ENCODE assay signal across 29 cellular contexts in genomic region chr2:208360259-208361076, GRCh38. TPM values are rescaled to one million over a fixed set of nuclear protein-coding genes. Genes with fewer than 3 reads are reported as not detected.
A peak's percentile ranks its signal among the peaks of the same experiment; 100 is the strongest.
DNase-seq lines count a peak whose midpoint lies in the region; ATAC-seq and TF ChIP-seq lines count a peak whose summit lies in the region.
"Had no signal": no experiment of that assay in that cellular context is flagged by ENCODE, and none has a peak within 500 bp of the region (broad histone marks: within the 10 kb centered on the region; RNA-seq: fewer than 3 reads in every experiment).

No MANE protein-coding gene starts in this region.

- ATAC-seq in GM23338 (peak; percentile 38), gastroesophageal sphincter (peak; percentile 19), sciatic nerve (peak; percentile 38)

- no peak for TF ChIP-seq EP300 in gastroesophageal sphincter (IDR thresholded peaks at IDR 0.05)

- peaks cover 2% of the 10 kb centered on the region for H3K4me1 Mint-ChIP-seq in activated naive CD4-positive, alpha-beta T cell treated with anti-CD3 and anti-CD28 coated beads for 36 hours (ENCODE audit: low read depth)
- H3K4me1 Mint-ChIP-seq in GM23338 = peaks cover 18% of the 10 kb centered on the region

- H3K79me2 ChIP-seq in GM23338 (replicated peaks; ENCODE audit: insufficient read depth) = no peaks in the 10 kb centered on the region

- CTCF ChIA-PET in activated naive CD4-positive, alpha-beta T cell treated with anti-CD3 and anti-CD28 coated beads for 36 hours (lab: Charles Lee) = interaction anchor here (1.4 kb wide), 1 partner anchor 13 kb away, joined by 4 read pairs; no protein-coding TSS in a partner anchor

- intact Hi-C loops in activated naive CD4-positive, alpha-beta T cell treated with anti-CD3 and anti-CD28 coated beads for 36 hours (cut with micrococcal nuclease) = no loop called here
- intact Hi-C loops in sciatic nerve (cut with DNase I) = no loop called here

- WGBS in gastroesophageal sphincter (ENCODE audit: low coverage in 1 of 2), 2 donors = 90% methylated on average over 2 of the region's 48 CpGs; no CpG with 5 or more reads in 1 of the 2 donors

- H2AFZ ChIP-seq in GM23338 = no peak overlapping the region

- H3K27me3 Mint-ChIP-seq in activated naive CD4-positive, alpha-beta T cell treated with anti-CD3 and anti-CD28 coated beads for 36 hours (ENCODE audit: low read depth) = no peaks in the 10 kb centered on the region
- H3K27me3 Mint-ChIP-seq in GM23338 (ENCODE audit: insufficient read depth, low read depth, poor library complexity) = peaks cover 5% of the 10 kb centered on the region

- peaks cover 5% of the 10 kb centered on the region for H3K9me3 Mint-ChIP-seq in activated naive CD4-positive, alpha-beta T cell treated with anti-CD3 and anti-CD28 coated beads for 36 hours
- peaks cover 15% of the 10 kb centered on the region; the same call in 2 of the 3 replicates for H3K9me3 Mint-ChIP-seq in GM23338

- no peak overlapping the region for H3K4me2 ChIP-seq in GM23338

- no peaks in the 10 kb centered on the region; the same call in 1 of the 2 replicates for H3K36me3 ChIP-seq in GM23338 (ENCODE audit: insufficient read depth)
- H3K36me3 ChIP-seq in gastroesophageal sphincter = peaks cover 0 to 7% of the 10 kb centered on the region in 2 donors

- TF ChIP-seq CTCF in GM23338 (conservative IDR thresholded peaks at IDR 0.05; ENCODE audit: low read depth in 2 of 2) = no peak
- no peak for TF ChIP-seq CTCF in gastroesophageal sphincter (IDR thresholded peaks at IDR 0.05)

- H4K20me1 ChIP-seq in GM23338 (replicated peaks; ENCODE audit: insufficient read depth) = no peaks in the 10 kb centered on the region

- H3F3A ChIP-seq in GM23338 (replicated peaks; ENCODE audit: low read depth) = no peaks in the 10 kb centered on the region

- no peak overlapping the region for H3K4me3 Mint-ChIP-seq in activated naive CD4-positive, alpha-beta T cell treated with anti-CD3 and anti-CD28 coated beads for 36 hours
- no peak overlapping the region for H3K4me3 Mint-ChIP-seq in GM23338
- H3K4me3 Mint-ChIP-seq: activated CD4-positive, alpha-beta memory T cell treated with anti-CD3 and anti-CD28 coated beads for 36 hours; neural crest cell had no signal

- no peak overlapping the region for H3K27ac Mint-ChIP-seq in activated naive CD4-positive, alpha-beta T cell treated with anti-CD3 and anti-CD28 coated beads for 36 hours
- no peak overlapping the region for H3K27ac Mint-ChIP-seq in GM23338
- H3K27ac Mint-ChIP-seq: activated CD4-positive, alpha-beta memory T cell treated with anti-CD3 and anti-CD28 coated beads for 36 hours had no signal

- TF ChIP-seq POLR2A in gastroesophageal sphincter (IDR thresholded peaks at IDR 0.05) = no peak

- H3K27ac ChIP-seq in GM23338 (ENCODE audit: low read depth) (no peak overlapping the region), gastroesophageal sphincter (no peak overlapping the region)
- H3K27ac ChIP-seq: heart right ventricle, SK-N-MC had no signal

- H3K4me1 ChIP-seq in GM23338 (ENCODE audit: insufficient read depth) (peaks cover 9% of the 10 kb centered on the region; the same call in 1 of the 2 replicates), gastroesophageal sphincter (peaks cover 0 to 27% (median 5%) of the 10 kb centered on the region in 3 donors)
- H3K4me1 ChIP-seq: Caco-2, left lung had no signal

- DNase-seq in activated naive CD4-positive, alpha-beta T cell treated with anti-CD3 and anti-CD28 coated beads, Interleukin-2, amount 50 U/mL, for 16 hours = peak; percentile 9
- no peak for DNase-seq in activated naive CD4-positive, alpha-beta T cell treated with anti-CD3 and anti-CD28 coated beads for 36 hours
- DNase-seq in GM23338 (ENCODE audit: low spot score) (no peak), sciatic nerve (ENCODE audit: low spot score) (no peak), NCI-H187 (lab: John Stamatoyannopoulos, UW) (no peak)
- DNase-seq in stimulated activated CD8-positive, alpha-beta memory T cell treated with anti-CD3 and anti-CD28 coated beads, Interleukin-4, amount 100 ng/mL, for 48 hours = no peak
- DNase-seq in stimulated activated naive CD4-positive, alpha-beta T cell treated with Interleukin-2 at 50 U/mL for 16 hours (lab: John Stamatoyannopoulos, UW) = no peak
- DNase-seq: activated CD4-positive, alpha-beta memory T cell treated with anti-CD3 and anti-CD28 coated beads for 36 hours; activated CD4-positive, CD25-positive, alpha-beta regulatory T cell; activated effector memory CD4-positive, alpha-beta T cell treated with anti-CD3 and anti-CD28 coated beads, Interleukin-2, amount 50 U/mL, for 16 hours; Caco-2; dermis blood vessel endothelial cell; MG63; NCI-H1417; NCI-H2107; NCI-H524 treated with DMSO at 0.1 percent for 48 hours; small intestine; stimulated activated CD4-positive, alpha-beta T cell treated with anti-CD3 and anti-CD28 coated beads, Interleukin-2, amount 100 ng/mL, for 48 hours had no signal

- H3K9me2 ChIP-seq in GM23338 (ENCODE audit: insufficient read depth) = 0 out of 2 replicates have a peak, but pooled peaks cover 7% of the 10 kb centered on the region

- peaks cover 0 to 14% (median 0%) of the 10 kb centered on the region in 3 donors for H3K9me3 ChIP-seq in gastroesophageal sphincter

- no peaks in the 10 kb centered on the region for H3K27me3 ChIP-seq in GM23338 (ENCODE audit: insufficient read depth)
- H3K27me3 ChIP-seq in gastroesophageal sphincter = no peaks in the 10 kb centered on the region
- H3K27me3 ChIP-seq: heart right ventricle, left lung, MG63, upper lobe of left lung had no signal

- H3K4me3 ChIP-seq in GM23338 = no peak overlapping the region
- H3K4me3 ChIP-seq in gastroesophageal sphincter = no peak overlapping the region
- H3K4me3 ChIP-seq: MG63, SK-N-MC had no signal

- peaks cover 16% of the 10 kb centered on the region for H3K36me3 Mint-ChIP-seq in activated naive CD4-positive, alpha-beta T cell treated with anti-CD3 and anti-CD28 coated beads for 36 hours (ENCODE audit: low read depth)
- peaks cover 24% of the 10 kb centered on the region for H3K36me3 Mint-ChIP-seq in GM23338 (ENCODE audit: low read depth)

TF ChIP-seq in GM23338, 12 proteins besides CTCF, POLR2A, EP300 and RAD21 (continues in another document):
- TF ChIP-seq EZH2 (IDR thresholded peaks at IDR 0.05; ENCODE audit: low read depth, unreplicated experiment) = no peak
- TF ChIP-seq, protein P1, sequence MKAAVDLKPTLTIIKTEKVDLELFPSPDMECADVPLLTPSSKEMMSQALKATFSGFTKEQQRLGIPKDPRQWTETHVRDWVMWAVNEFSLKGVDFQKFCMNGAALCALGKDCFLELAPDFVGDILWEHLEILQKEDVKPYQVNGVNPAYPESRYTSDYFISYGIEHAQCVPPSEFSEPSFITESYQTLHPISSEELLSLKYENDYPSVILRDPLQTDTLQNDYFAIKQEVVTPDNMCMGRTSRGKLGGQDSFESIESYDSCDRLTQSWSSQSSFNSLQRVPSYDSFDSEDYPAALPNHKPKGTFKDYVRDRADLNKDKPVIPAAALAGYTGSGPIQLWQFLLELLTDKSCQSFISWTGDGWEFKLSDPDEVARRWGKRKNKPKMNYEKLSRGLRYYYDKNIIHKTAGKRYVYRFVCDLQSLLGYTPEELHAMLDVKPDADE (IDR thresholded peaks at IDR 0.05) = no peak
- TF ChIP-seq NANOG (IDR thresholded peaks at IDR 0.05; ENCODE audit: borderline replicate concordance) = no peak
- no peak for TF ChIP-seq ZNF114 (CRISPR knock-in tag; IDR thresholded peaks at IDR 0.05)
- no peak for TF ChIP-seq POLR2AphosphoS5 (IDR thresholded peaks at IDR 0.05; ENCODE audit: low read depth)
- TF ChIP-seq STAT1 (IDR thresholded peaks at IDR 0.05; ENCODE audit: unreplicated experiment) = no peak

RNA-seq across cellular contexts. Expression of gene PTH2R, which starts 46.1 kb away (rescaled TPM):
- not detected for total RNA-seq in activated naive CD4-positive, alpha-beta T cell treated with anti-CD3 and anti-CD28 coated beads for 36 hours
- 0.19 and 0.38 TPM in 2 replicates for total RNA-seq in GM23338 (2014; rRNA removed; shearing (Covaris generic))
- 0.18 and 0.42 TPM in 2 replicates for polyA plus RNA-seq in GM23338 (2016; fragmentation: Nextera tagmentation; extraction: Ambion mirVana)
- under 1 TPM in 1 of 4 donors, not detected in 3; 0.62 TPM for total RNA-seq in gastroesophageal sphincter
- total RNA-seq in sciatic nerve = 0.45 TPM
- total RNA-seq: A172, dermis blood vessel endothelial cell, endothelial cell of umbilical vein, H4, heart right ventricle, neural crest cell, pulmonary artery endothelial cell had no signal
- polyA plus RNA-seq: BJ, endothelial cell of umbilical vein had no signal
